Comparison of ENCODE assay signal across 18 cellular contexts in genomic region chr2:38763226-38763625, GRCh38. TPM values are rescaled to one million over a fixed set of nuclear protein-coding genes. Genes with fewer than 3 reads are reported as not detected.
DNase-seq lines count a peak whose midpoint lies in the region; ATAC-seq lines count a peak whose summit lies in the region.
"Had no signal": no experiment of that assay in that cellular context is flagged by ENCODE, and none has a peak within 500 bp of the region (broad histone marks: within the 10 kb centered on the region; RNA-seq: fewer than 3 reads in every experiment).

No MANE protein-coding gene starts in this region.

- H3K4me1 Mint-ChIP-seq in activated CD4-positive, alpha-beta T cell treated with anti-CD3 and anti-CD28 coated beads for 36 hours, result peaks cover 2% of the 10 kb centered on the region
- H3K4me1 Mint-ChIP-seq in stimulated activated naive CD8-positive, alpha-beta T cell treated with anti-CD3 and anti-CD28 coated beads, Interleukin-15, amount 100 ng/mL, for 72 hours, result no peaks in the 10 kb centered on the region
- H3K4me1 Mint-ChIP-seq in activated T-helper 17 cell treated with anti-CD3 and anti-CD28 coated beads, Interleukin-2, amount 50 U/mL, for 72 hours, result no peaks in the 10 kb centered on the region

- no peaks in the 10 kb centered on the region for H3K36me3 Mint-ChIP-seq in activated CD4-positive, alpha-beta T cell treated with anti-CD3 and anti-CD28 coated beads for 36 hours (ENCODE audit: low read depth)
- H3K36me3 Mint-ChIP-seq in activated T-helper 17 cell treated with anti-CD3 and anti-CD28 coated beads, Interleukin-2, amount 50 U/mL, for 72 hours (ENCODE audit: low read depth), result no peaks in the 10 kb centered on the region

- POLR2A ChIA-PET in activated CD4-positive, alpha-beta T cell treated with anti-CD3 and anti-CD28 coated beads for 36 hours (lab: Charles Lee), result interaction anchor here (2.3 kb wide), 1 partner anchor 12 kb away, joined by 14 read pairs; the partner anchor contains the start of gene SRSF7

- H3K27ac Mint-ChIP-seq in activated CD4-positive, alpha-beta T cell treated with anti-CD3 and anti-CD28 coated beads for 36 hours, result no peak overlapping the region
- no peak overlapping the region for H3K27ac Mint-ChIP-seq in stimulated activated naive CD8-positive, alpha-beta T cell treated with anti-CD3 and anti-CD28 coated beads, Interleukin-15, amount 100 ng/mL, for 72 hours
- no peak overlapping the region for H3K27ac Mint-ChIP-seq in activated T-helper 17 cell treated with anti-CD3 and anti-CD28 coated beads, Interleukin-2, amount 50 U/mL, for 72 hours

- no peak overlapping the region for H3K4me3 Mint-ChIP-seq in activated CD4-positive, alpha-beta T cell treated with anti-CD3 and anti-CD28 coated beads for 36 hours
- no peak overlapping the region for H3K4me3 Mint-ChIP-seq in stimulated activated naive CD8-positive, alpha-beta T cell treated with anti-CD3 and anti-CD28 coated beads, Interleukin-15, amount 100 ng/mL, for 72 hours
- H3K4me3 Mint-ChIP-seq in activated T-helper 17 cell treated with anti-CD3 and anti-CD28 coated beads, Interleukin-2, amount 50 U/mL, for 72 hours, result no peak overlapping the region

- intact Hi-C loops in activated CD4-positive, alpha-beta T cell treated with anti-CD3 and anti-CD28 coated beads for 36 hours (cut with DNase I, micrococcal nuclease), result no loop called here

- no peaks in the 10 kb centered on the region for H3K27me3 Mint-ChIP-seq in activated CD4-positive, alpha-beta T cell treated with anti-CD3 and anti-CD28 coated beads for 36 hours
- H3K27me3 Mint-ChIP-seq in stimulated activated naive CD8-positive, alpha-beta T cell treated with anti-CD3 and anti-CD28 coated beads, Interleukin-15, amount 100 ng/mL, for 72 hours, result no peaks in the 10 kb centered on the region
- no peaks in the 10 kb centered on the region for H3K27me3 Mint-ChIP-seq in activated T-helper 17 cell treated with anti-CD3 and anti-CD28 coated beads, Interleukin-2, amount 50 U/mL, for 72 hours

- no peak for DNase-seq in activated CD4-positive, alpha-beta T cell treated with anti-CD3 and anti-CD28 coated beads for 36 hours
- no peak for DNase-seq in activated CD4-positive, alpha-beta T cell treated with anti-CD3 and anti-CD28 coated beads, Interleukin-2, amount 50 U/mL, for 4 hours
- DNase-seq in stimulated activated naive CD8-positive, alpha-beta T cell treated with anti-CD3 and anti-CD28 coated beads, Interleukin-15, amount 100 ng/mL, for 72 hours, result no peak
- DNase-seq in stimulated activated naive CD8-positive, alpha-beta T cell treated with anti-CD3 and anti-CD28 coated beads, Interleukin-15, Interleukin-2, amounts not matched to agents 100 U/mL and 50 U/mL, for 24 hours, result no peak
- DNase-seq in COLO829 (ENCODE audit: low spot score), result no peak
- DNase-seq: AML-193; C1 segment of cervical spinal cord; DMS79 treated with DMSO at 0.1 percent for 48 hours; KG1; NCI-H1092 treated with DMSO at 0.1 percent for 48 hours; NCI-H1436 treated with DMSO at 0.1 percent for 48 hours; NCI-H1930; NCI-H2227 treated with DMSO at 0.1 percent for 48 hours; NCI-H510A; NK-92 treated with Interleukin-12 subunit alpha and Interleukin-12 subunit beta, amount 100 ng/mL, for 24 hours; SHP77 treated with DMSO at 0.1 percent for 48 hours had no signal

- ATAC-seq in activated CD4-positive, alpha-beta T cell treated with anti-CD3 and anti-CD28 coated beads for 36 hours, result peak; percentile 65
- ATAC-seq in stimulated activated naive CD8-positive, alpha-beta T cell treated with anti-CD3 and anti-CD28 coated beads, Interleukin-15, amount 100 ng/mL, for 72 hours, result peak; percentile 85
- ATAC-seq in stimulated activated naive CD8-positive, alpha-beta T cell treated with anti-CD3 and anti-CD28 coated beads, Interleukin-15, Interleukin-2, amounts not matched to agents 100 U/mL and 50 U/mL, for 24 hours, result no peak
- ATAC-seq in activated T-helper 17 cell treated with anti-CD3 and anti-CD28 coated beads, Interleukin-2, amount 50 U/mL, for 72 hours (replicated peaks), result peak; percentile 71
- no peak for ATAC-seq in GM21360 (IDR thresholded peaks at IDR 0.05; ENCODE audit: unreplicated experiment)

- no peaks in the 10 kb centered on the region for H3K9me3 Mint-ChIP-seq in activated CD4-positive, alpha-beta T cell treated with anti-CD3 and anti-CD28 coated beads for 36 hours (ENCODE audit: low read depth)
- no peaks in the 10 kb centered on the region for H3K9me3 Mint-ChIP-seq in stimulated activated naive CD8-positive, alpha-beta T cell treated with anti-CD3 and anti-CD28 coated beads, Interleukin-15, amount 100 ng/mL, for 72 hours
- no peaks in the 10 kb centered on the region for H3K9me3 Mint-ChIP-seq in activated T-helper 17 cell treated with anti-CD3 and anti-CD28 coated beads, Interleukin-2, amount 50 U/mL, for 72 hours

- CTCF ChIA-PET in activated CD4-positive, alpha-beta T cell treated with anti-CD3 and anti-CD28 coated beads for 36 hours (lab: Charles Lee), result interaction anchor here (1.1 kb wide), 1 partner anchor 20 kb away, joined by 5 read pairs; no protein-coding TSS in a partner anchor

RNA-seq across cellular contexts. Expression of gene SRSF7, which starts 12.1 kb away (rescaled TPM):
- total RNA-seq in activated CD4-positive, alpha-beta T cell treated with anti-CD3 and anti-CD28 coated beads for 36 hours, result 100 to 1,000 TPM; 194 to 309 TPM
- 100 to 1,000 TPM; 199 to 366 TPM for total RNA-seq in activated T-helper 17 cell treated with anti-CD3 and anti-CD28 coated beads, Interleukin-2, amount 50 U/mL, for 72 hours

RNA-seq across cellular contexts. Expression of gene GEMIN6, which starts 14.8 kb away (rescaled TPM):
- 10 to 100 TPM; 28.4 to 31.6 TPM for total RNA-seq in activated CD4-positive, alpha-beta T cell treated with anti-CD3 and anti-CD28 coated beads for 36 hours
- 10 to 100 TPM; 18.6 to 28.4 TPM for total RNA-seq in activated T-helper 17 cell treated with anti-CD3 and anti-CD28 coated beads, Interleukin-2, amount 50 U/mL, for 72 hours

Comparison
In these comparisons a context has a peak if more than half of its experiments do, and no peak if none do; other contexts are left out.
1. ATAC-seq: peak in activated CD4-positive, alpha-beta T cell treated with anti-CD3 and anti-CD28 coated beads for 36 hours (single experiment), stimulated activated naive CD8-positive, alpha-beta T cell treated with anti-CD3 and anti-CD28 coated beads, Interleukin-15, amount 100 ng/mL, for 72 hours (single experiment) and activated T-helper 17 cell treated with anti-CD3 and anti-CD28 coated beads, Interleukin-2, amount 50 U/mL, for 72 hours (single experiment); none in stimulated activated naive CD8-positive, alpha-beta T cell treated with anti-CD3 and anti-CD28 coated beads, Interleukin-15, Interleukin-2, amounts not matched to agents 100 U/mL and 50 U/mL, for 24 hours (single experiment) and GM21360 (single experiment).